ENCODE assay signal across 13 cellular contexts in the genomic region with DNA sequence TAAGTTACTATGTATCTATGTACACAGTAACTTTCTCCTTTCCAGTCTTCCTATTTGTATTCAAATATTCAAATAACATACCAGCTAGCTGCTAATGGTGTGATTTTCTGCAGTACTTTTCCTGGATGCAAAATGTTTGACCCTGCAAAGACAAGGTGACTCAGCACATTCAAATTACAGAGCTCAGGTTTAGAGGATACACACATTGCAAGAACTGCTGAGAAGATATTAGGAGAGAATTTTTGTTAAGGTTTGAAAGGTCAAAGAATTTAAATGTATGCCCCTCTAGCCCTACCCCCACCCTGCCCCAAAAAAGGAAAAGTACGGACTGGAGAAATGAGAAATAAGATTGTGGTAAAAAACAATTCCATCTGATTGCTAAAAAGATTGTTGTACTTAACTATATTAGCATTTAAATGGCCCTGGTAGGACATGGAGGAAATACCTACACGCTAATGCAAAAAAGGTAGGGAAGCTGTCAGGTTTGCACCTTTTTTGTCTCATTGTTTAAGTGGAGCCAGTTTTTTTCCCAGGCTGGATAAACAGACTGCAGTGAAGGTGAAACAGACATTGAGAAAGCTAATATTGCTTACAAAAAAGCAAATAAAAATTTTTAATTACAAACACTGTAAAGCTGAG. TPM values are rescaled to one million over a fixed set of nuclear protein-coding genes. Genes with fewer than 3 reads are reported as not detected.
DNase-seq lines count a peak whose midpoint lies in the region; ATAC-seq and TF ChIP-seq lines count a peak whose summit lies in the region.
"Had no signal": no experiment of that assay in that cellular context is flagged by ENCODE, and none has a peak within 500 bp of the region (broad histone marks: within the 10 kb centered on the region; RNA-seq: fewer than 3 reads in every experiment).

No MANE protein-coding gene starts in this region.

- no TSS peak for BruUV-seq in PC-3 (replicated peaks; lab: Mats Ljungman, UMichigan)

- H2BK20ac ChIP-seq in H9 (ENCODE audit: low read depth, low read length, poor library complexity, severe bottlenecking), result no peak overlapping the region

- peak overlapping the region; percentile 21 to 23; a peak in 4 of 5 replicates for H3K4me3 Mint-ChIP-seq in H9

- no peaks in the 10 kb centered on the region for H3K27me3 ChIP-seq in H9 (ENCODE audit: insufficient read depth, low read length)
- H3K27me3 ChIP-seq in PC-3 (ENCODE audit: low read length), result no peaks in the 10 kb centered on the region
- H3K27me3 ChIP-seq in neutrophil, result no peaks in the 10 kb centered on the region
- H3K27me3 ChIP-seq: brain microvascular endothelial cell, gastroesophageal sphincter had no signal

- intact Hi-C loops in PC-3 (cut with micrococcal nuclease), result no loop called here

- H3K4me3 ChIP-seq in PC-3 (ENCODE audit: low read length) (no peak overlapping the region; the same call in 1 of the 2 replicates), neutrophil (ENCODE audit: low read depth in 1 of 2, low read length in 1 of 2) (peak overlapping the region in 1 of 2 experiments; percentile 29)
- H3K4me3 ChIP-seq: gastroesophageal sphincter had no signal

- WGBS in H9 (ENCODE audit: extremely low coverage, insufficient read length, low lambda C conversion rate), result no CpG with 5 or more reads among the region's 2 CpGs

- H3K4me1 Mint-ChIP-seq in H9, result peaks cover 41 to 46% of the 10 kb centered on the region in 2 experiments

- no peak overlapping the region for H4K91ac ChIP-seq in H9 (ENCODE audit: insufficient read length, low read depth, low read length)

- H3K9me2 ChIP-seq in PC-3 (replicated peaks; ENCODE audit: low read length), result no peaks in the 10 kb centered on the region

- no peak overlapping the region for H2BK12ac ChIP-seq in H9 (ENCODE audit: insufficient read length, low read depth, low read length)

- H2BK15ac ChIP-seq in H9 (ENCODE audit: low read depth, low read length), result no peak overlapping the region

- no peak overlapping the region for H3T11ph ChIP-seq in H9 (ENCODE audit: low read length)

- ATAC-seq in PC-3 (peak; percentile 53), HG03135 (IDR thresholded peaks at IDR 0.05; ENCODE audit: unreplicated experiment) (no peak)
- ATAC-seq: gastroesophageal sphincter had no signal

- H3K79me1 ChIP-seq in H9 (ENCODE audit: insufficient read depth, low read depth, low read length, poor library complexity, severe bottlenecking), result no peaks in the 10 kb centered on the region

- H4K20me1 ChIP-seq in H9 (ENCODE audit: control insufficient read depth, insufficient read depth, insufficient read length), result no peaks in the 10 kb centered on the region
- H4K20me1 ChIP-seq in PC-3 (ENCODE audit: low read length), result no peaks in the 10 kb centered on the region

- H2BK5ac ChIP-seq in H9 (ENCODE audit: insufficient read length, low read length), result no peak overlapping the region

- no peak overlapping the region for H4K5ac ChIP-seq in H9 (ENCODE audit: insufficient read length, low read depth, low read length)

- H3K18ac ChIP-seq in H9 (ENCODE audit: insufficient read length, low read depth, low read length), result no peak overlapping the region

- no peak for TF ChIP-seq POLR2A in erythroblast (IDR thresholded peaks at IDR 0.05; ENCODE audit: low read length)

- H4K8ac ChIP-seq in H9 (replicated peaks; ENCODE audit: insufficient read length, low read depth, low read length), result no peak overlapping the region

- no peak for TF ChIP-seq CTCF in H9 (conservative IDR thresholded peaks at IDR 0.05)
- TF ChIP-seq CTCF in PC-3 (conservative IDR thresholded peaks at IDR 0.05; ENCODE audit: low read depth, low read length), result no peak
- no peak for TF ChIP-seq CTCF in neutrophil (IDR thresholded peaks at IDR 0.05)

- no peak overlapping the region for H3K56ac ChIP-seq in H9 (ENCODE audit: insufficient read length, low read depth, low read length)

- POLR2A ChIA-PET in PC-3 (lab: Charles Lee; ENCODE audit: unreplicated experiment), result interaction anchor here (0.6 kb wide), 1 partner anchor 127 kb away, joined by 7 read pairs; no protein-coding TSS in a partner anchor

- H3K4me2 ChIP-seq in H9 (ENCODE audit: insufficient read depth, insufficient read length, low read length) (peak overlapping the region; percentile 55), PC-3 (ENCODE audit: low read length) (peak overlapping the region; percentile 48)

- no peaks in the 10 kb centered on the region for H3K79me2 ChIP-seq in H9 (ENCODE audit: insufficient read depth, low read length)
- H3K79me2 ChIP-seq in PC-3 (ENCODE audit: low read length), result no peaks in the 10 kb centered on the region

- no peak overlapping the region for H3K4ac ChIP-seq in H9 (ENCODE audit: low read depth, low read length)

- H3K36me3 ChIP-seq in PC-3 (ENCODE audit: low read depth, low read length), result no peaks in the 10 kb centered on the region
- no peaks in the 10 kb centered on the region for H3K36me3 ChIP-seq in neutrophil
- H3K36me3 ChIP-seq: brain microvascular endothelial cell, gastroesophageal sphincter had no signal

- H2AK5ac ChIP-seq in H9 (ENCODE audit: insufficient read length, low read length), result no peak overlapping the region

- H3K9ac ChIP-seq in H9 (ENCODE audit: extremely low read depth, insufficient read length, low read length) (no peak overlapping the region), PC-3 (ENCODE audit: low read length) (peak overlapping the region; percentile 12; the same call in 1 of the 2 replicates)

- no peaks in the 10 kb centered on the region for H3K9me3 Mint-ChIP-seq in H9

- CTCF ChIA-PET in PC-3 (lab: Charles Lee), result interaction anchor here (0.6 to 1.4 kb wide), 4 partner anchors 15 to 145 kb away, joined by 3 to 15 read pairs (median 4); no protein-coding TSS in a partner anchor

- H3K36me3 Mint-ChIP-seq in H9 (ENCODE audit: insufficient read depth in 1 of 3, low read depth in 3 of 3), result peaks cover 15 to 22% (median 22%) of the 10 kb centered on the region in 3 experiments

- peaks cover 26% of the 10 kb centered on the region; the same call in 1 of the 2 replicates for H3K4me1 ChIP-seq in H9 (ENCODE audit: insufficient read depth, low read length)
- H3K4me1 ChIP-seq in PC-3 (ENCODE audit: insufficient read depth, low read length), result peaks cover 50% of the 10 kb centered on the region
- peaks cover 100% of the 10 kb centered on the region in 2 experiments for H3K4me1 ChIP-seq in neutrophil (ENCODE audit: control insufficient read depth in 1 of 2, insufficient read depth in 1 of 2, low read depth in 1 of 2, low read length in 1 of 2)

- peak overlapping the region; percentile 99 for H3K27ac ChIP-seq in H9 (ENCODE audit: insufficient read length, low read depth, low read length)
- H3K27ac ChIP-seq in PC-3 (ENCODE audit: low read length), result peak overlapping the region; percentile 49
- peak overlapping the region; percentile 91 for H3K27ac ChIP-seq in neutrophil
- H3K27ac ChIP-seq: brain microvascular endothelial cell, gastroesophageal sphincter had no signal

- DNase-seq in H9, result peak; percentile 41
- DNase-seq in PC-3, result peak; percentile 56
- DNase-seq in erythroblast (lab: John Stamatoyannopoulos, UW), result peak; percentile 2 to 9
- no peak for DNase-seq in KG1 (lab: John Stamatoyannopoulos, UW)
- DNase-seq in GF-D8 (lab: John Stamatoyannopoulos, UW), result no peak
- no peak for DNase-seq in anterior cingulate cortex (lab: John Stamatoyannopoulos, UW)
- DNase-seq: activated T-cell treated with anti-CD3 and anti-CD28 coated beads for 4 hours; brain microvascular endothelial cell; NCI-H82; stimulated activated CD4-positive, alpha-beta T cell treated with anti-CD3 and anti-CD28 coated beads, Interleukin-12 subunit alpha, Interleukin-12 subunit beta, amount 100 ng/mL, for 4 hours had no signal

- peak overlapping the region in 1 of 3 experiments; percentile 74; a peak in 4 of 7 replicates for H3K27ac Mint-ChIP-seq in H9

- H2BK120ac ChIP-seq in H9 (ENCODE audit: low read depth, low read length, poor library complexity, severe bottlenecking), result no peak overlapping the region

- no peaks in the 10 kb centered on the region for H3F3A ChIP-seq in PC-3 (ENCODE audit: low read length, unreplicated experiment)

- no peak overlapping the region for H3K23ac ChIP-seq in H9 (ENCODE audit: insufficient read length, low read depth, low read length)

- no peaks in the 10 kb centered on the region for H3K9me3 ChIP-seq in H9 (ENCODE audit: control insufficient read depth, low read depth, low read length)
- H3K9me3 ChIP-seq in PC-3 (ENCODE audit: low read length), result no peaks in the 10 kb centered on the region
- no peaks in the 10 kb centered on the region for H3K9me3 ChIP-seq in neutrophil
- H3K9me3 ChIP-seq: gastroesophageal sphincter had no signal

- no peak overlapping the region for H3K14ac ChIP-seq in H9 (ENCODE audit: insufficient read depth, low read length)

- H2AFZ ChIP-seq in H9 (ENCODE audit: low read length), result no peak overlapping the region
- no peak overlapping the region for H2AFZ ChIP-seq in PC-3 (ENCODE audit: low read length)

- H3K23me2 ChIP-seq in H9 (ENCODE audit: insufficient read length, low read depth, low read length, poor library complexity, severe bottlenecking), result no peaks in the 10 kb centered on the region

- H3K27me3 Mint-ChIP-seq in H9 (ENCODE audit: low read depth), result no peaks in the 10 kb centered on the region

RNA-seq across cellular contexts. Expression of gene ZNF281, which starts 45.6 kb away (rescaled TPM):
- total RNA-seq in H9 (2021), result 71.9 and 75.2 TPM in 2 replicates
- total RNA-seq in PC-3 (2014; rRNA removed), result 23.3 and 26.6 TPM in 2 replicates

Comparison
In these comparisons a context has a peak if more than half of its experiments do, and no peak if none do; other contexts are left out.
1. DNase-seq: peak in H9 (single experiment), PC-3 (single experiment) and erythroblast (2 of 2); none in KG1 (single experiment), GF-D8 (single experiment) and anterior cingulate cortex (0 of 58).
2. H3K27ac ChIP-seq: peak in every context shown above with its lines; median percentile 99 in H9; 91 in neutrophil; 49 in PC-3.